34 cellular contexts compared by ENCODE assay signal in the genomic region with DNA sequence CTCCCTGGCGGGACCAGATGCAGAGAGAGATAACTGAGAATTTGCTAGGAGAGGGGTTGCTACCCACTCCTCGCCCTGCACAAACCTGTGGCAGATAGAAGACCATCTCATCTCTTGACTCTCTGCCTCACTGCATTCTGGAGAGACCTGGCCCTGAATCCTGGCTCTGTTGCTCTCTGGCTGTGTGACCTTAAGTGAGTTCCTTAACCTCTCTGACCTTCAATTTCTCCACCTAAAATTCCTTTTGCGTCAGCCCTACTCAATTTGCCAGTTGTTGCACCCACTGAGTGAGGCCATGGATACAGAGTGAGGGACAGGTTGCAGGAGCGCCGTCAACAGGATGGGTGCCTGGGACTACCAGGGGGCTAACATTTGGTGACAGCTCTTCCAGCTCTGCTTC. TPM values are rescaled to one million over a fixed set of nuclear protein-coding genes. Genes with fewer than 3 reads are reported as not detected.
"Had no signal": no experiment of that assay in that cellular context is flagged by ENCODE, and none has a peak within 500 bp of the region (broad histone marks: within the 10 kb centered on the region; RNA-seq: fewer than 3 reads in every experiment).

No MANE protein-coding gene starts in this region.

- H3K4me3 ChIP-seq: esophagus muscularis mucosa, gastroesophageal sphincter had no signal

- H3K27ac ChIP-seq: brain microvascular endothelial cell, esophagus muscularis mucosa, foreskin keratinocyte, gastroesophageal sphincter, WERI-Rb-1 had no signal

- ATAC-seq: activated CD4-positive, CD25-positive, alpha-beta regulatory T cell treated with anti-CD3 and anti-CD28 coated beads, Interleukin-2, amount 50 U/mL, for 24 hours; activated CD8-positive, alpha-beta T cell treated with anti-CD3 and anti-CD28 coated beads for 36 hours; activated T-cell treated with anti-CD3 and anti-CD28 coated beads, Interleukin-2, amount 50 U/mL, for 4 hours; activated T-helper 17 cell treated with anti-CD3 and anti-CD28 coated beads, Interleukin-2, amount 50 U/mL, for 72 hours; effector memory CD8-positive, alpha-beta T cell; foreskin keratinocyte; gastroesophageal sphincter; T-helper 17 cell had no signal

- DNase-seq: activated B cell treated with CpG ODN at 0.5 μM for 24 hours; activated CD4-positive, alpha-beta T cell treated with anti-CD3 and anti-CD28 coated beads for 48 hours; activated CD4-positive, alpha-beta T cell treated with anti-CD3 and anti-CD28 coated beads, Interleukin-2, amount 50 U/mL, for 1 hour; activated CD4-positive, alpha-beta T cell treated with anti-CD3 and anti-CD28 coated beads, Interleukin-2, amount 50 U/mL, for 48 hours; activated CD8-positive, alpha-beta memory T cell treated with anti-CD3 and anti-CD28 coated beads for 24 hours; activated CD8-positive, alpha-beta T cell treated with anti-CD3 and anti-CD28 coated beads for 36 hours; activated effector memory CD4-positive, alpha-beta T cell treated with Interleukin-2 at 50 U/mL for 16 hours; activated gamma-delta T cell treated with Interleukin-2 at 50 U/mL for 16 hours; activated naive CD4-positive, alpha-beta T cell treated with anti-CD3 and anti-CD28 coated beads, Interleukin-2, amount 50 U/mL, for 16 hours; activated naive CD4-positive, alpha-beta T cell treated with Interleukin-2 at 50 U/mL for 16 hours; activated T-cell treated with anti-CD3 and anti-CD28 coated beads, Interleukin-2, amount 50 U/mL, for 4 hours; amniotic stem cell; anterior cingulate cortex; brain microvascular endothelial cell; caudate nucleus; cortex of kidney; dermis blood vessel endothelial cell; effector CD4-positive, alpha-beta T cell; effector memory CD8-positive, alpha-beta T cell; erythroblast; foreskin keratinocyte; T-helper 1 cell; T-helper 17 cell; T1000; WERI-Rb-1 had no signal

- H3K4me1 ChIP-seq: foreskin keratinocyte had no signal

- H3K27me3 ChIP-seq: foreskin keratinocyte had no signal

- FAIRE-seq: astrocyte, bronchial epithelial cell, colon had no signal

- H3K36me3 ChIP-seq: brain microvascular endothelial cell, gastroesophageal sphincter, WERI-Rb-1 had no signal

RNA-seq across cellular contexts. Expression of a gene that starts 5.2 kb away (rescaled TPM):
- total RNA-seq: activated B cell treated with CpG ODN at 0.5 μM for 24 hours; activated CD8-positive, alpha-beta T cell treated with anti-CD3 and anti-CD28 coated beads for 36 hours; activated T-cell treated with anti-CD3 and anti-CD28 coated beads, Interleukin-2, amount 50 U/mL, for 4 hours; activated T-helper 17 cell treated with anti-CD3 and anti-CD28 coated beads, Interleukin-2, amount 50 U/mL, for 72 hours; astrocyte; bronchial epithelial cell; chondrocyte; dermis blood vessel endothelial cell; foreskin keratinocyte; glomerular endothelial cell; T-helper 17 cell had no signal
- polyA plus RNA-seq: foreskin keratinocyte had no signal
